ENCODE assay signal across 8 cellular contexts in the genomic region with DNA sequence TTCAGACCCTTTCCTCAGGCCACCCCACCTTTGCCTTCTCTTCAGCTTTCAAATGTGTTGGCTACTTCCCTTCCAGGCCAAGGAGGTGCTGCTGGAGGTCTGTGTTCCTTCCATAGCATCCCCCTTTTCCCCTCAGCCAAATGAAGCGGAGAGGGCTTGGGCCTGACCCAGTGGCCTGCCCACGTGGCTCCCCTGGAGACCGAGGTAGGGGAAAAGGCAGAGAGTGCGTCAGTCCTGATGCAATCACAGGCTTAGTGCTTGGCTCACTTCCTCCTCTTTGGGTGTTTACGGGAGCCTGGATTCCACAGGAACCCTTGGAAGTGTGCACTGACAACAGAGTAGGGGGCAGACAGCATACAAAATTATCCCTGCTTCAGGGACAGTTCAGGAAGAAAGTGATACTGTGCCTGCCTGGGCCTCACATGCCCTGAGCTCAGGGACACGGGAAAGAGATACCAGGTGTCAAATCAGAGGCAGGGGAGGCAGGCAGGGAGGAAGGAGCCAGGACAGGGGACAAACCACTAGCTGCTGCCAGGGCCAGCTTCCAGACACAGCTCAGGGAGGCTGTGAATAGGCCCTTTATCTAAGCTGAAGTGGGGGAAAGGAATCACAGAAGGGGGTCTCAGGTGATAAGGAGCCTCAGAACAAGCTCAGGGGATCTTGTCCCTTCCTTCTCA. TPM values are rescaled to one million over a fixed set of nuclear protein-coding genes. Genes with fewer than 3 reads are reported as not detected.
A peak's percentile ranks its signal among the peaks of the same experiment; 100 is the strongest.
DNase-seq lines count a peak whose midpoint lies in the region; ATAC-seq and TF ChIP-seq lines count a peak whose summit lies in the region.

No MANE protein-coding gene starts in this region.

- peak overlapping the region; percentile 5 for H3K23ac ChIP-seq in neuronal stem cell (ENCODE audit: low read depth, low read length, poor library complexity)

- peak overlapping the region; percentile 23 for H2BK15ac ChIP-seq in neuronal stem cell (ENCODE audit: low read length)

- peak overlapping the region; percentile 67 for H3K27ac Mint-ChIP-seq in WTC11

- TF ChIP-seq CTCF in WTC11 (IDR thresholded peaks at IDR 0.05) (no peak), GM10248 (IDR thresholded peaks at IDR 0.05; ENCODE audit: control extremely low read depth, extremely low read depth, low read depth, missing control alignments) (no peak)

- peaks cover 17 to 20% of the 10 kb centered on the region in 2 donors for H3K4me1 ChIP-seq in neuronal stem cell (ENCODE audit: control insufficient read depth in 2 of 2, insufficient read depth in 1 of 2, low read depth in 1 of 2, low read length in 2 of 2)

- H3K27me3 ChIP-seq in neuronal stem cell (ENCODE audit: control insufficient read depth in 3 of 3, insufficient read depth in 3 of 3, low read depth in 1 of 3, low read length in 3 of 3): no peaks in the 10 kb centered on the region

- POLR2A ChIA-PET in WTC11 (lab: Charles Lee) (interaction anchor here (0.5 to 3.1 kb wide), 5 partner anchors 9 to 127 kb away, joined by 3 to 23 read pairs (median 6); a partner anchor contains a TSS), GM10248 (lab: Yijun Ruan, JAX) (interaction anchor here (0.5 to 4.8 kb wide), 5 partner anchors 11 to 107 kb away, joined by 3 to 33 read pairs (median 4); no protein-coding TSS in a partner anchor)

- H3K27ac ChIP-seq in neuronal stem cell (replicated peaks; ENCODE audit: low read length): peak overlapping the region; percentile 47

- DNase-seq in activated effector memory CD4-positive, alpha-beta T cell treated with anti-CD3 and anti-CD28 coated beads, Interleukin-2, amount 50 U/mL, for 16 hours: peak; percentile 64
- DNase-seq in activated effector memory CD4-positive, alpha-beta T cell treated with Interleukin-2 at 50 U/mL for 16 hours: no peak
- DNase-seq in WTC11 (ENCODE audit: low spot score) (no peak), fibroblast of the conjunctiva (ENCODE audit: low read depth) (peak; percentile 96), neuronal stem cell (ENCODE audit: low spot score) (no peak), GM10248 (ENCODE audit: extremely low spot score) (no peak)

- peak overlapping the region; percentile 49 for H3K18ac ChIP-seq in neuronal stem cell (ENCODE audit: low read length)

- peak overlapping the region; percentile 61 for H2AFZ ChIP-seq in neuronal stem cell (ENCODE audit: low read length)

- no peaks in the 10 kb centered on the region for H3K79me1 ChIP-seq in neuronal stem cell (ENCODE audit: low read depth, low read length)

- H3K36me3 ChIP-seq in neuronal stem cell (replicated peaks in 1 of 2; ENCODE audit: control insufficient read depth in 2 of 2, insufficient read depth in 2 of 2, low read length in 2 of 2): no peaks in the 10 kb centered on the region

- CTCF ChIA-PET in WTC11 (lab: Charles Lee): interaction anchor here (0.7 to 5.6 kb wide), 17 partner anchors 9 to 261 kb away, joined by 3 to 77 read pairs (median 4); a partner anchor contains a TSS
- CTCF ChIA-PET in GM10248 (lab: Yijun Ruan, JAX): interaction anchor here (0.8 to 25.8 kb wide), 8 partner anchors 9 to 363 kb away, joined by 3 to 501 read pairs (median 3); a partner anchor contains a TSS

- ATAC-seq in WTC11: peak; percentile 50
- no peak for ATAC-seq in HG03565 (IDR thresholded peaks at IDR 0.05; ENCODE audit: unreplicated experiment)
- ATAC-seq in HG02885 (IDR thresholded peaks at IDR 0.05; ENCODE audit: poor library complexity, unreplicated experiment): no peak

- H3K9me3 Mint-ChIP-seq in WTC11: no peaks in the 10 kb centered on the region

- H2BK12ac ChIP-seq in neuronal stem cell (ENCODE audit: low read length): peak overlapping the region; percentile 25

- H3K14ac ChIP-seq in neuronal stem cell (ENCODE audit: low read length): no peak overlapping the region

- H3K36me3 Mint-ChIP-seq in WTC11: no peaks in the 10 kb centered on the region

- no peak overlapping the region for H4K91ac ChIP-seq in neuronal stem cell (ENCODE audit: low read depth, low read length, poor library complexity)

- no peak overlapping the region for H2BK120ac ChIP-seq in neuronal stem cell (ENCODE audit: low read depth, low read length)

- no peak overlapping the region for H3K4me2 ChIP-seq in neuronal stem cell (ENCODE audit: insufficient read depth, low read length, poor library complexity, severe bottlenecking)

- H3K4me1 Mint-ChIP-seq in WTC11: peaks cover 40% of the 10 kb centered on the region

- WGBS in neuronal stem cell (ENCODE audit: extremely low coverage in 2 of 2, insufficient read length in 2 of 2, insufficient replicate concordance in 1 of 2), 2 donors: no CpG with 5 or more reads among the region's 6 CpGs

- H3K4ac ChIP-seq in neuronal stem cell (ENCODE audit: low read length): no peak overlapping the region

- no peak overlapping the region for H3K4me3 Mint-ChIP-seq in WTC11

- no peak overlapping the region for H2BK5ac ChIP-seq in neuronal stem cell (ENCODE audit: low read length)

- H4K8ac ChIP-seq in neuronal stem cell (ENCODE audit: low read depth, low read length): no peak overlapping the region

- no peak overlapping the region for H2AK5ac ChIP-seq in neuronal stem cell (ENCODE audit: low read depth, low read length)

- no peaks in the 10 kb centered on the region for H3K9me3 ChIP-seq in neuronal stem cell (replicated peaks in 1 of 2; ENCODE audit: control insufficient read depth in 2 of 2, insufficient read depth in 1 of 2, low read depth in 1 of 2, low read length in 2 of 2)

- peak overlapping the region in 1 of 2 donors; percentile 27 for H3K4me3 ChIP-seq in neuronal stem cell (ENCODE audit: low read length in 2 of 2)

- H3K9ac ChIP-seq in neuronal stem cell (ENCODE audit: low read depth, low read length, poor library complexity): no peak overlapping the region

- peaks cover 2% of the 10 kb centered on the region; the same call in 1 of the 2 replicates for H3K27me3 Mint-ChIP-seq in WTC11 (ENCODE audit: low read depth)

TF ChIP-seq in WTC11, 78 proteins besides CTCF, POLR2A, EP300 and RAD21:
- TF ChIP-seq, protein P1, sequence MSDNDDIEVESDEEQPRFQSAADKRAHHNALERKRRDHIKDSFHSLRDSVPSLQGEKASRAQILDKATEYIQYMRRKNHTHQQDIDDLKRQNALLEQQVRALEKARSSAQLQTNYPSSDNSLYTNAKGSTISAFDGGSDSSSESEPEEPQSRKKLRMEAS (CRISPR knock-in tag; IDR thresholded peaks at IDR 0.05): peak; percentile 76
- no peak for TF ChIP-seq IRF2 (CRISPR knock-in tag; IDR thresholded peaks at IDR 0.05; ENCODE audit: borderline replicate concordance, low read depth)
- TF ChIP-seq, protein P2, sequence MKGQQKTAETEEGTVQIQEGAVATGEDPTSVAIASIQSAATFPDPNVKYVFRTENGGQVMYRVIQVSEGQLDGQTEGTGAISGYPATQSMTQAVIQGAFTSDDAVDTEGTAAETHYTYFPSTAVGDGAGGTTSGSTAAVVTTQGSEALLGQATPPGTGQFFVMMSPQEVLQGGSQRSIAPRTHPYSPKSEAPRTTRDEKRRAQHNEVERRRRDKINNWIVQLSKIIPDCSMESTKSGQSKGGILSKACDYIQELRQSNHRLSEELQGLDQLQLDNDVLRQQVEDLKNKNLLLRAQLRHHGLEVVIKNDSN (CRISPR knock-in tag; IDR thresholded peaks at IDR 0.05): peak; percentile 40; the same call in 1 of the 2 replicates
- peak; percentile 99 for TF ChIP-seq GABPB1 (CRISPR knock-in tag; IDR thresholded peaks at IDR 0.05)

RNA-seq across cellular contexts. Expression of a gene that starts 16.6 kb away (rescaled TPM):
- 147 to 172 TPM (median 150 TPM) in 3 replicates for total RNA-seq in WTC11 (2021)
- polyA plus RNA-seq in neuronal stem cell (2013, experiment 1 of 2): 306 TPM
- 334 TPM for polyA plus RNA-seq in neuronal stem cell (2013, experiment 2 of 2)

RNA-seq across cellular contexts. Expression of a gene that starts 58.9 kb away (rescaled TPM):
- 254 to 264 TPM (median 256 TPM) in 3 replicates for total RNA-seq in WTC11 (2021)
- 280 TPM for polyA plus RNA-seq in neuronal stem cell (2013, experiment 1 of 2)
- polyA plus RNA-seq in neuronal stem cell (2013, experiment 2 of 2): 296 TPM

Comparison
In these comparisons a context has a peak if more than half of its experiments do, and no peak if none do; other contexts are left out.
1. DNase-seq: peak in activated effector memory CD4-positive, alpha-beta T cell treated with anti-CD3 and anti-CD28 coated beads, Interleukin-2, amount 50 U/mL, for 16 hours (single experiment) and fibroblast of the conjunctiva (single experiment); none in activated effector memory CD4-positive, alpha-beta T cell treated with Interleukin-2 at 50 U/mL for 16 hours (single experiment), WTC11 (single experiment), neuronal stem cell (single experiment) and GM10248 (single experiment).